8 cellular contexts compared by ENCODE assay signal in genomic region chr6:79079425-79080130, GRCh38. TPM values are rescaled to one million over a fixed set of nuclear protein-coding genes. Genes with fewer than 3 reads are reported as not detected.
A peak's percentile ranks its signal among the peaks of the same experiment; 100 is the strongest.
DNase-seq lines count a peak whose midpoint lies in the region; ATAC-seq and TF ChIP-seq lines count a peak whose summit lies in the region.

No MANE protein-coding gene starts in this region.

- H4K20me1 ChIP-seq in neural cell (ENCODE audit: insufficient read depth): peaks cover 3% of the 10 kb centered on the region

- H3K27me3 ChIP-seq in neural cell (ENCODE audit: insufficient read depth, low read depth, low read length): no peaks in the 10 kb centered on the region

- no peak for TF ChIP-seq EP300 in neural cell (conservative IDR thresholded peaks at IDR 0.05; ENCODE audit: poor library complexity, severe bottlenecking)

- H3K4me3 Mint-ChIP-seq in dendritic cell treated with granulocyte-macrophage colony-stimulating factor and Interleukin-4, amounts not matched to agents 40 ng/mL and 50 ng/mL, for 4 days: peak overlapping the region; percentile 92

- H3K27ac ChIP-seq in neural cell (ENCODE audit: low read length): peak overlapping the region; percentile 95

- intact Hi-C loops in dendritic cell treated with granulocyte-macrophage colony-stimulating factor and Interleukin-4, amounts not matched to agents 40 ng/mL and 50 ng/mL, for 4 days (cut with micrococcal nuclease): loop anchor here (2.0 to 10.0 kb wide), 4 partner anchors 457 to 1025 kb away; partner anchors contain the start of genes BCKDHB and LCA5

- no peaks in the 10 kb centered on the region for H3K27me3 Mint-ChIP-seq in dendritic cell treated with granulocyte-macrophage colony-stimulating factor and Interleukin-4, amounts not matched to agents 40 ng/mL and 50 ng/mL, for 4 days

- no peaks in the 10 kb centered on the region for H3K36me3 ChIP-seq in neural cell (ENCODE audit: insufficient read depth, low read length)

- H3K27ac Mint-ChIP-seq in dendritic cell treated with granulocyte-macrophage colony-stimulating factor and Interleukin-4, amounts not matched to agents 40 ng/mL and 50 ng/mL, for 4 days: peak overlapping the region; percentile 99

- no peaks in the 10 kb centered on the region for H3K9me3 Mint-ChIP-seq in dendritic cell treated with granulocyte-macrophage colony-stimulating factor and Interleukin-4, amounts not matched to agents 40 ng/mL and 50 ng/mL, for 4 days

- H3K9ac ChIP-seq in neural cell (ENCODE audit: low read length): peak overlapping the region; percentile 89

- H3K4me3 ChIP-seq in neural cell (ENCODE audit: low read length): peak overlapping the region; percentile 79

- peak overlapping the region; percentile 47 for H2AFZ ChIP-seq in neural cell (ENCODE audit: low read depth, low read length)

- peak; percentile 5 for DNase-seq in NCI-H1092 treated with DMSO at 0.1 percent for 48 hours (lab: John Stamatoyannopoulos, UW)
- no peak for DNase-seq in NCI-H1092 (lab: John Stamatoyannopoulos, UW)
- peak; percentile 26 for DNase-seq in NCI-H748 treated with DMSO at 0.1 percent for 48 hours (lab: John Stamatoyannopoulos, UW)
- no peak for DNase-seq in cerebellar nuclear complex (lab: John Stamatoyannopoulos, UW)

- peaks cover 3% of the 10 kb centered on the region for H3F3A ChIP-seq in neural cell (ENCODE audit: insufficient read depth, low read length, poor library complexity, severe bottlenecking)

- ATAC-seq in GM21723 (IDR thresholded peaks at IDR 0.05; ENCODE audit: unreplicated experiment) (no peak), GM21360 (IDR thresholded peaks at IDR 0.05; ENCODE audit: unreplicated experiment) (no peak)

- peak overlapping the region; percentile 92 for H3K4me2 ChIP-seq in neural cell (ENCODE audit: low read length)

- TF ChIP-seq RAD21 in neural cell (conservative IDR thresholded peaks at IDR 0.05): no peak

- peaks cover 44% of the 10 kb centered on the region for H3K79me2 ChIP-seq in neural cell (replicated peaks; ENCODE audit: insufficient read depth, low read length)

- TF ChIP-seq CTCF in neural cell (IDR thresholded peaks at IDR 0.05; ENCODE audit: poor library complexity, severe bottlenecking): no peak

- H3K9me2 ChIP-seq in neural cell (ENCODE audit: insufficient read depth, low read length): no peaks in the 10 kb centered on the region

- H3K4me1 Mint-ChIP-seq in dendritic cell treated with granulocyte-macrophage colony-stimulating factor and Interleukin-4, amounts not matched to agents 40 ng/mL and 50 ng/mL, for 4 days (ENCODE audit: low read depth): peaks cover 36% of the 10 kb centered on the region

- peaks cover 21% of the 10 kb centered on the region for H3K36me3 Mint-ChIP-seq in dendritic cell treated with granulocyte-macrophage colony-stimulating factor and Interleukin-4, amounts not matched to agents 40 ng/mL and 50 ng/mL, for 4 days (ENCODE audit: low read depth)

- H3K9me3 ChIP-seq in neural cell (ENCODE audit: low read length): no peaks in the 10 kb centered on the region

TF ChIP-seq in neural cell, 6 proteins besides CTCF, POLR2A, EP300 and RAD21:
- no peak for TF ChIP-seq EZH2 (IDR thresholded peaks at IDR 0.05; ENCODE audit: borderline replicate concordance, insufficient read depth, low read length, poor library complexity, severe bottlenecking)
- peak; percentile 37 for TF ChIP-seq POLR2AphosphoS5 (IDR thresholded peaks at IDR 0.05)

RNA-seq across cellular contexts. Expression of gene PHIP, which starts 1.5 kb away (rescaled TPM):
- 44.5 and 50.8 TPM in 2 replicates for polyA plus RNA-seq in neural cell
- polyA minus RNA-seq in neural cell: 133 and 166 TPM in 2 replicates

Comparison
In these comparisons a context has a peak if more than half of its experiments do, and no peak if none do; other contexts are left out.
1. DNase-seq: peak in NCI-H1092 treated with DMSO at 0.1 percent for 48 hours (single experiment) and NCI-H748 treated with DMSO at 0.1 percent for 48 hours (single experiment); none in NCI-H1092 (single experiment) and cerebellar nuclear complex (0 of 2).